Comparison of ENCODE assay signal across 1 cellular context in the genomic region with DNA sequence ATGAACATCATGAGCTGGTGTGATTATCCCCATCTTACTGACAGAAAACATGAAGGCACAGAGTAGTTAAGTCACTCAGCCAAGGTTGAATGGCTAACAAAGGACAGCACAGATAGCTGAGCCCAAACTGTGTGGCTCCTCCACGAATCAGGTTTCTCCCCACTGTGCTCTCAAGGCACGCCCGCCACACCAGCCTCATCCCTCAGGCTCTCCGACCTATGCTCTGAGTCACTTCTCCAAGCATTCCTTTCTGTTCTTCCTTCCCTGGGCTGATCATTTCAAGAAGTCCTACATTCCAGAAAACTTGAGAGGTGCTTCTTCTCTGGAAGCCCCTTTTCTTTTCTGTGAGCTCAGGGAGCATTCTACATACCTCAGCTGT.
TF ChIP-seq lines count a peak whose summit lies in the region.

No MANE protein-coding gene starts in this region.

TF ChIP-seq in GM23338, 12 proteins besides CTCF, POLR2A, EP300 and RAD21 (continued from another document):
- TF ChIP-seq REST (IDR thresholded peaks at IDR 0.05; ENCODE audit: unreplicated experiment): no peak
TF ChIP-seq in GM23338: peak in this region for 0.
